Comparison of ENCODE assay signal across 38 cellular contexts in the genomic region with DNA sequence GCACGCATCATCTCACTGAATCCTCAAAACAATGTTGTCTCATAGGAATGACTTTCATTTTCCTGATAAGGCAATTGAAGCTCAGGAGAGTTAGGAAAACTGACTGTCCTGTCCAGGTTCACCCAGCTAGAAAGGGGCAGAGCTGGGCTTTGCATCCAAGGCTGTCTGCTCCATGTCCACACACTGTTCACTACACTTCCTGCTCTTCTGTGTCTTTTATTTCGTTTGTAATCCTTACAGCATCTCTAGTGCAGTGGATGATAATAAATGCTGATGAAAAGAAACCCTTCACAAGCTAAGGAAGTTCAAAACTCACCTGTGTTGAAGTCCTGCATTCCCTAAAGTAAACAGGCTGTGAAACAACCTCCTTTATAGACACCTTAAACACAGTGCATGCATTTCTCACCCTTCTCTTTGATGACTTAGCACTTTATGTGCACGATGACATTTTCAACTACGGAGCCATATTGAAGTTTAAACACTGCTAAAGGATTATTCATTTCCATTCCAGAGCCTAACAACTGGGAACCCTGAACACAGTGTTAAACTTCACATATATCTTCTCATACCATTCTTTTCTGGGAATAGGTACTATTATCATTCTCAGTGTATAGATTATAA. TPM values are rescaled to one million over a fixed set of nuclear protein-coding genes. Genes with fewer than 3 reads are reported as not detected.
"Had no signal": no experiment of that assay in that cellular context is flagged by ENCODE, and none has a peak within 500 bp of the region (broad histone marks: within the 10 kb centered on the region; RNA-seq: fewer than 3 reads in every experiment).

No MANE protein-coding gene starts in this region.

- H3K36me3 ChIP-seq: adrenal gland, ascending aorta, brain microvascular endothelial cell, cardiac muscle cell had no signal

- H3K9me3 ChIP-seq: adrenal gland, ascending aorta, body of pancreas had no signal

- ATAC-seq: activated naive CD4-positive, alpha-beta T cell treated with anti-CD3 and anti-CD28 coated beads, Interleukin-2, amount 50 U/mL, for 72 hours; activated naive CD8-positive, alpha-beta T cell treated with anti-CD3 and anti-CD28 coated beads, Interleukin-2, amount 50 U/mL, for 24 hours; activated T-cell treated with anti-CD3 and anti-CD28 coated beads, Interleukin-2, amount 50 U/mL, for 4 hours; activated T-cell treated with anti-CD3 and anti-CD28 coated beads, Interleukin-2, amount 50 U/mL, for 72 hours; activated T-helper 17 cell treated with anti-CD3 and anti-CD28 coated beads, Interleukin-2, amount 50 U/mL, for 72 hours; body of pancreas had no signal

- H3K27me3 ChIP-seq: adrenal gland, ascending aorta, body of pancreas, brain microvascular endothelial cell had no signal

- H3K4me1 ChIP-seq: adrenal gland, ascending aorta, body of pancreas had no signal

- H3K27ac ChIP-seq: adrenal gland, ascending aorta, body of pancreas, brain microvascular endothelial cell, cardiac muscle cell had no signal

- DNase-seq: activated effector memory CD4-positive, alpha-beta T cell treated with anti-CD3 and anti-CD28 coated beads, Interleukin-2, amount 50 U/mL, for 16 hours; activated effector memory CD4-positive, alpha-beta T cell treated with Interleukin-2 at 50 U/mL for 16 hours; activated gamma-delta T cell; activated gamma-delta T cell treated with Interleukin-2 at 50 U/mL for 16 hours; activated naive CD4-positive, alpha-beta T cell; activated naive CD4-positive, alpha-beta T cell treated with anti-CD3 and anti-CD28 coated beads for 36 hours; activated naive CD4-positive, alpha-beta T cell treated with anti-CD3 and anti-CD28 coated beads, Interleukin-2, amount 10 ng/mL, durations not matched to agents 7 days and 5 days; activated naive CD4-positive, alpha-beta T cell treated with anti-CD3 and anti-CD28 coated beads, Interleukin-2, amount 50 U/mL, for 16 hours; activated naive CD4-positive, alpha-beta T cell treated with Interleukin-2 at 50 U/mL for 16 hours; activated naive CD8-positive, alpha-beta T cell treated with anti-CD3 and anti-CD28 coated beads for 36 hours; activated naive CD8-positive, alpha-beta T cell treated with anti-CD3 and anti-CD28 coated beads, Interleukin-2, amount 10 ng/mL, durations not matched to agents 7 days and 5 days; activated naive CD8-positive, alpha-beta T cell treated with anti-CD3 and anti-CD28 coated beads, Interleukin-2, amount 50 U/mL, for 24 hours; activated T-cell treated with anti-CD3 and anti-CD28 coated beads, Interleukin-2, amount 50 U/mL, for 1 hour; activated T-cell treated with anti-CD3 and anti-CD28 coated beads, Interleukin-2, amount 50 U/mL, for 24 hours; activated T-cell treated with anti-CD3 and anti-CD28 coated beads, Interleukin-2, amount 50 U/mL, for 4 hours; activated T-cell treated with anti-CD3 and anti-CD28 coated beads, Interleukin-2, amount 50 U/mL, for 48 hours; activated T-cell treated with anti-CD3 and anti-CD28 coated beads, Interleukin-2, amount 50 U/mL, for 72 hours; adrenal gland; amniotic stem cell; amygdala; anterior cingulate cortex; aorta; body of pancreas; brain microvascular endothelial cell; caudate nucleus; central memory CD4-positive, alpha-beta T cell; cerebellar nuclear complex had no signal

- FAIRE-seq: astrocyte, bronchial epithelial cell had no signal

- H3K4me3 ChIP-seq: adrenal gland, ascending aorta, body of pancreas, cardiac muscle cell had no signal

RNA-seq across cellular contexts. Expression of a gene that starts 31.0 kb away (rescaled TPM):
- total RNA-seq: activated naive CD4-positive, alpha-beta T cell treated with anti-CD3 and anti-CD28 coated beads for 36 hours; activated naive CD4-positive, alpha-beta T cell treated with anti-CD3 and anti-CD28 coated beads, Interleukin-2, amount 50 U/mL, for 72 hours; activated naive CD8-positive, alpha-beta T cell treated with anti-CD3 and anti-CD28 coated beads for 36 hours; activated naive CD8-positive, alpha-beta T cell treated with anti-CD3 and anti-CD28 coated beads, Interleukin-2, amount 10 ng/mL, durations not matched to agents 7 days and 5 days; activated T-cell treated with anti-CD3 and anti-CD28 coated beads, Interleukin-2, amount 50 U/mL, for 4 hours; activated T-cell treated with anti-CD3 and anti-CD28 coated beads, Interleukin-2, amount 50 U/mL, for 72 hours; activated T-helper 1 cell treated with anti-CD3 and anti-CD28 coated beads, Interleukin-12 subunit alpha, Interleukin-12 subunit beta, Interleukin-2, Interleukin-4 antibody, amounts not matched to agents 30 ng/mL and 10 ng/mL and 1 ng/mL, durations not matched to agents 14 hours and 24 hours and 36 hours; activated T-helper 17 cell treated with anti-CD3 and anti-CD28 coated beads, Interleukin-2, amount 50 U/mL, for 72 hours; activated T-helper 2 cell treated with anti-CD3 and anti-CD28 coated beads, Interferon-gamma antibody, Interleukin-2, Interleukin-4, amounts not matched to agents 10 μg/mL and 5 μg/mL and 100 μg/mL, durations not matched to agents 14 hours and 24 hours and 36 hours; adrenal gland; aorta; ascending aorta; astrocyte; body of pancreas; bronchial epithelial cell; cardiac muscle cell; cardiac septum; chondrocyte had no signal
- polyA plus RNA-seq: adipose tissue, adrenal gland, aorta, cardiac muscle cell had no signal
